In the genomic region with DNA sequence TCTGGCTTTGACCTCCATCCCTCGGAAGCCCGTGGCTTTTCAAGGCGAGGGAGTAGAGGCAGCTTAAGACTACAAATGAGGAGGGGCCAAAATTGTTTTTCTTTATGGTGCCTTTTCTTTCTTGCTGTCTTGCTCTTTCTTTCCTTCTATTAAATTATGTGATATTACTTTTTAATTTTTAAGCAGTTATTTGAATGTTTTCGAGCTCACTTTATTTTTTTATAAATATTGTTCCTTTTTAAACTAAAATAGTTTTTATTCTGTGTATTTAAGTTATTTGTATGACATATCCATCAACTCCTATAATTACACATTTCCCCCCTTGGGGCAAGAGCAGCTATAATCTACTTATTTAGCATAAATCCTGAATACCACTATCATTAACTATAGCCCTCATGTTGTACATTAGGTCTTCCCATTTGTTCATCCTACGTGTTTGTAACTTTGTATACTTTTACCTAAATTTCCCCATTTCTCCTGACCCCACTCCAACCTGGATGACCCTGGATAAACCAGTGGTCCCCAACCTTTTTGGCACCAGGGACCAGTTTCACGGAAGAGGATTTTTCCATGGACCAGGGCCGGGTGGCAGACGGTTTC, we compare ENCODE assay signal across 8 cellular contexts. TPM values are rescaled to one million over a fixed set of nuclear protein-coding genes. Genes with fewer than 3 reads are reported as not detected.
A peak's percentile ranks its signal among the peaks of the same experiment; 100 is the strongest.
DNase-seq lines count a peak whose midpoint lies in the region; ATAC-seq and TF ChIP-seq lines count a peak whose summit lies in the region.

No MANE protein-coding gene starts in this region.

- H3K4me1 ChIP-seq in transverse colon, result peaks cover 6 to 45% (median 29%) of the 10 kb centered on the region in 4 donors

- TF ChIP-seq CTCF in kidney epithelial cell (IDR thresholded peaks at IDR 0.05; ENCODE audit: insufficient read depth, low read length, poor library complexity, severe bottlenecking) (peak; percentile 3), transverse colon (IDR thresholded peaks at IDR 0.05) (peak in 1 of 5 experiments; percentile 11)

- peak overlapping the region; percentile 95 to 98 (median 97) for H3K27ac ChIP-seq in transverse colon

- H3K36me3 ChIP-seq in kidney epithelial cell (ENCODE audit: control insufficient read depth, insufficient read depth, low read length) (no peaks in the 10 kb centered on the region), transverse colon (no peaks in the 10 kb centered on the region)

- H3K4me1 Mint-ChIP-seq in activated T-cell treated with anti-CD3 and anti-CD28 coated beads, Interleukin-2, amount 50 U/mL, for 72 hours (ENCODE audit: low read depth), result peaks cover 74% of the 10 kb centered on the region

- H3K27me3 ChIP-seq in kidney epithelial cell (ENCODE audit: control insufficient read depth, insufficient read depth, low read length), result no peaks in the 10 kb centered on the region
- H3K27me3 ChIP-seq in transverse colon, result no peaks in the 10 kb centered on the region

- no peaks in the 10 kb centered on the region for H3K9me3 Mint-ChIP-seq in activated T-cell treated with anti-CD3 and anti-CD28 coated beads, Interleukin-2, amount 50 U/mL, for 72 hours
- H3K9me3 Mint-ChIP-seq in activated naive CD4-positive, alpha-beta T cell treated with anti-CD3 and anti-CD28 coated beads, Interleukin-2, amount 50 U/mL, for 72 hours, result no peaks in the 10 kb centered on the region

- H3K27me3 Mint-ChIP-seq in activated T-cell treated with anti-CD3 and anti-CD28 coated beads, Interleukin-2, amount 50 U/mL, for 72 hours (ENCODE audit: low read depth), result no peaks in the 10 kb centered on the region

- ATAC-seq in activated T-cell treated with anti-CD3 and anti-CD28 coated beads, Interleukin-2, amount 50 U/mL, for 72 hours (replicated peaks in 1 of 2), result no peak
- no peak for ATAC-seq in activated naive CD4-positive, alpha-beta T cell treated with anti-CD3 and anti-CD28 coated beads, Interleukin-2, amount 50 U/mL, for 72 hours
- no peak for ATAC-seq in HG02981 (IDR thresholded peaks at IDR 0.05; ENCODE audit: unreplicated experiment)

- intact Hi-C loops in transverse colon (cut with DNase I; ENCODE audit: low total_unique reads), result no loop called here

- no peak for DNase-seq in activated T-cell treated with anti-CD3 and anti-CD28 coated beads, Interleukin-2, amount 50 U/mL, for 72 hours
- DNase-seq in activated T-cell treated with anti-CD3 and anti-CD28 coated beads for 4 hours, result no peak
- no peak for DNase-seq in activated naive CD4-positive, alpha-beta T cell treated with anti-CD3 and anti-CD28 coated beads, Interleukin-2, amount 50 U/mL, for 72 hours (ENCODE audit: low spot score in 2 of 2)
- no peak for DNase-seq in kidney epithelial cell (ENCODE audit: low read depth)
- DNase-seq in transverse colon, result no peak
- DNase-seq in pons (ENCODE audit: low spot score), result no peak
- DNase-seq in NCI-H82 (lab: John Stamatoyannopoulos, UW), result no peak

- H3K4me3 ChIP-seq in kidney epithelial cell (ENCODE audit: low read depth, low read length) (peak overlapping the region; percentile 71), transverse colon (peak overlapping the region; percentile 48 to 96 (median 74))

- no peak for TF ChIP-seq EP300 in transverse colon (IDR thresholded peaks at IDR 0.05; ENCODE audit: low read depth)

- 45 to 56% methylated on average over 7 to 8 of the region's 8 CpGs for WGBS in transverse colon (ENCODE audit: low coverage in 1 of 2), 2 donors

- TF ChIP-seq POLR2A in transverse colon (IDR thresholded peaks at IDR 0.05), result no peak

- H3K36me3 Mint-ChIP-seq in activated T-cell treated with anti-CD3 and anti-CD28 coated beads, Interleukin-2, amount 50 U/mL, for 72 hours (ENCODE audit: insufficient read depth in 2 of 2), result peaks cover 0 to 3% of the 10 kb centered on the region in 2 donors
- peaks cover 20 to 28% of the 10 kb centered on the region in 2 donors for H3K36me3 Mint-ChIP-seq in activated naive CD4-positive, alpha-beta T cell treated with anti-CD3 and anti-CD28 coated beads, Interleukin-2, amount 50 U/mL, for 72 hours

- H3K9me3 ChIP-seq in transverse colon, result no peaks in the 10 kb centered on the region

- H3K27ac Mint-ChIP-seq in activated T-cell treated with anti-CD3 and anti-CD28 coated beads, Interleukin-2, amount 50 U/mL, for 72 hours, result peak overlapping the region; percentile 70
- H3K27ac Mint-ChIP-seq in activated naive CD4-positive, alpha-beta T cell treated with anti-CD3 and anti-CD28 coated beads, Interleukin-2, amount 50 U/mL, for 72 hours, result peak overlapping the region; percentile 96 to 98

- H3K4me3 Mint-ChIP-seq in activated T-cell treated with anti-CD3 and anti-CD28 coated beads, Interleukin-2, amount 50 U/mL, for 72 hours, result peak overlapping the region; percentile 83 to 95

- in situ Hi-C loops in transverse colon (cut with MboI; ENCODE audit: low pct_ligation_motif_present in 1 of 4, low pct_unique_long_range_greater_than_20kb in 1 of 4, low sequenced_read_pairs in 3 of 4), result no loop called here

RNA-seq across cellular contexts. Expression of a gene that starts 0.6 kb away (rescaled TPM):
- 10 to 100 TPM; 48.7 to 65.5 TPM for total RNA-seq in activated T-cell treated with anti-CD3 and anti-CD28 coated beads, Interleukin-2, amount 50 U/mL, for 72 hours
- total RNA-seq in activated naive CD4-positive, alpha-beta T cell treated with anti-CD3 and anti-CD28 coated beads, Interleukin-2, amount 50 U/mL, for 72 hours, result 100 to 1,000 TPM in 1 of 2 donors, 10 to 100 TPM in 1; 41.0 to 103 TPM
- total RNA-seq in kidney epithelial cell (77.7 and 235 TPM in 2 replicates), transverse colon (100 to 1,000 TPM; 101 to 333 (median 214) TPM)
